Comparison of ENCODE assay signal across 8 cellular contexts in the genomic region with DNA sequence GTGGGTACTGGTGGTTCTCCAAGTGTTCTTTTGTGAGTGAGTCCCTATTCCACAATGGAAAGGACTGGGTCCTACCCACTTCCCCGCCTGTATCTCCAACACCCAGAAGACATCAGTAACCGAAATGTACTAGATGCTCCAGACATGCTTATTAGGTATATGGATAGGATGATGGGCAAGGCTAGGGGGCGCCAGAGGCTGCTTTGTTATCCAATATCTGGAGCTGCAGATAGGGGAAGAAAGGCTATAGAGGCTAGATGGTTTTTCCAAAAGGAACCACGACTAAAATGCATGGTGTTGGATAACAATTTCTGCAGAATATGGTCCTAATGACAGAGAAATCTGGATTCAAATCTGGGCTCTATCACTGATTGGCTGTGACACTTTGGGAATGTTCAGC. TPM values are rescaled to one million over a fixed set of nuclear protein-coding genes. Genes with fewer than 3 reads are reported as not detected.
DNase-seq lines count a peak whose midpoint lies in the region; TF ChIP-seq lines count a peak whose summit lies in the region.

No MANE protein-coding gene starts in this region.

- no peak overlapping the region for H4K8ac ChIP-seq in trophoblast cell (ENCODE audit: low read depth, low read length)

- DNase-seq in BE2C (peak; percentile 58), H7 (peak; percentile 60), NOMO-1 treated with DMSO at 0.1 percent for 48 hours (lab: John Stamatoyannopoulos, UW; ENCODE audit: unreplicated experiment) (peak; percentile 72), activated T-cell treated with anti-CD3 and anti-CD28 coated beads for 24 hours (ENCODE audit: low read depth) (peak; percentile 21), germinal center (ENCODE audit: low spot score) (peak; percentile 57), trophoblast cell (peak; percentile 87 to 95), amniotic stem cell (lab: John Stamatoyannopoulos, UW) (no peak), cortex of kidney (lab: John Stamatoyannopoulos, UW) (no peak)

- no peak overlapping the region for H2BK120ac ChIP-seq in trophoblast cell (ENCODE audit: insufficient read depth, low read length, poor library complexity)

- no peak overlapping the region for H3K4ac ChIP-seq in trophoblast cell (ENCODE audit: low read depth, low read length)

- H3K4me3 ChIP-seq in BE2C (ENCODE audit: low read depth, low read length) (no peak overlapping the region), H7 (ENCODE audit: insufficient read depth, low read depth, low read length) (no peak overlapping the region), trophoblast cell (ENCODE audit: low read depth, low read length) (no peak overlapping the region)

- no peak overlapping the region for H2BK12ac ChIP-seq in trophoblast cell (ENCODE audit: low read length)

- H3K27me3 ChIP-seq in BE2C (no peaks in the 10 kb centered on the region), H7 (ENCODE audit: control insufficient read depth, insufficient read depth, low read length) (no peaks in the 10 kb centered on the region), trophoblast cell (ENCODE audit: insufficient read depth, low read length) (no peaks in the 10 kb centered on the region)

- no peak overlapping the region for H3K23ac ChIP-seq in trophoblast cell (ENCODE audit: low read length)

- WGBS in trophoblast cell (ENCODE audit: extremely low coverage, insufficient coverage, insufficient read length): no CpG with 5 or more reads among the region's 4 CpGs

- H3K4me2 ChIP-seq in trophoblast cell (ENCODE audit: low read length): no peak overlapping the region

- H3K9ac ChIP-seq in trophoblast cell (ENCODE audit: low read length): no peak overlapping the region

- no peaks in the 10 kb centered on the region for H3K79me2 ChIP-seq in trophoblast cell (ENCODE audit: control insufficient read depth, insufficient read depth, low read length, poor library complexity)

- no peak overlapping the region for H2AFZ ChIP-seq in trophoblast cell (ENCODE audit: insufficient read depth, low read length, poor library complexity)

- H3K36me3 ChIP-seq in BE2C (no peaks in the 10 kb centered on the region), H7 (replicated peaks; ENCODE audit: control insufficient read depth, insufficient read depth, low read length) (no peaks in the 10 kb centered on the region), trophoblast cell (ENCODE audit: control insufficient read depth in 1 of 2, insufficient read depth in 2 of 2, low read length in 2 of 2) (no peaks in the 10 kb centered on the region)

- H3K27ac ChIP-seq in trophoblast cell (ENCODE audit: low read depth, low read length): no peak overlapping the region

- no peaks in the 10 kb centered on the region for H3K79me1 ChIP-seq in trophoblast cell (ENCODE audit: low read length)

- no peak overlapping the region for H2BK5ac ChIP-seq in trophoblast cell (ENCODE audit: low read depth, low read length, poor library complexity)

- no peaks in the 10 kb centered on the region for H3K9me3 ChIP-seq in BE2C
- no peaks in the 10 kb centered on the region for H3K9me3 ChIP-seq in trophoblast cell (ENCODE audit: insufficient read depth, low read depth, low read length)

- peak; percentile 63 for TF ChIP-seq CTCF in BE2C (IDR thresholded peaks at IDR 0.05; ENCODE audit: low read depth, low read length)

- H3K4me1 ChIP-seq in BE2C (no peaks in the 10 kb centered on the region), trophoblast cell (ENCODE audit: control insufficient read depth in 1 of 2, insufficient read depth in 2 of 2, low read length in 2 of 2) (no peaks in the 10 kb centered on the region)

- H3K18ac ChIP-seq in trophoblast cell (ENCODE audit: low read length): no peak overlapping the region

- H4K91ac ChIP-seq in trophoblast cell (ENCODE audit: low read depth, low read length): no peak overlapping the region

- no peak overlapping the region for H3K14ac ChIP-seq in trophoblast cell (ENCODE audit: low read length)

- no peak overlapping the region for H2AK5ac ChIP-seq in trophoblast cell (ENCODE audit: low read length)

- no peak overlapping the region for H4K12ac ChIP-seq in trophoblast cell (ENCODE audit: low read depth, low read length)

RNA-seq across cellular contexts. Expression of a gene that starts 56.2 kb away (rescaled TPM):
- 42.5 TPM for polyA plus RNA-seq in BE2C (2012; ENCODE audit: insufficient read depth, insufficient read length, low read depth)
- total RNA-seq in H7 (2014; rRNA removed; shearing (Covaris generic)): 33.6 and 42.2 TPM in 2 replicates
- 90.7 and 96.7 TPM in 2 replicates for polyA plus RNA-seq in trophoblast cell (2013)

Comparison
In these comparisons a context has a peak if more than half of its experiments do, and no peak if none do; other contexts are left out.
1. DNase-seq: peak in BE2C (single experiment), H7 (single experiment), NOMO-1 treated with DMSO at 0.1 percent for 48 hours (single experiment), activated T-cell treated with anti-CD3 and anti-CD28 coated beads for 24 hours (single experiment), germinal center (single experiment) and trophoblast cell (2 of 2); none in amniotic stem cell (single experiment) and cortex of kidney (single experiment).